Comparison of ENCODE assay signal across 25 cellular contexts in the genomic region with DNA sequence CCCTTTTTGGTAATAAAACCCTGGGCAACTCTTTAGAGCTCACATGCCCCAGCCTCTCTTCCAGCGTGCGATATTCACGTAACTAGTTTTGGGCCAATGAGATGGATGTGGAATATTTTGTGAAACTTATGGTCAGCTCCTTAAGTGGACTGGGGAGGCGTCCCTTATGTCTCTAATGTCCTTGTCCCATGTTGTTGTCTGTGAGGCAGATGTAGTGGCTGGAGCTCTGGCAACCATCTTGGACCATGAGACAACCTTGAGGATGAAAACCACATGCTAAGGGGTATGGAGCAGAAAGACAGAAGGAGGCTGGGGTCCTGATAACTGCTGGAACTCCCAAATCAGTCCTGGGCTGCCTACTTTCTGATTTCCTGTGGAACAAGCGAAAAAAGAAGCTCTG. TPM values are rescaled to one million over a fixed set of nuclear protein-coding genes. Genes with fewer than 3 reads are reported as not detected.
"Had no signal": no experiment of that assay in that cellular context is flagged by ENCODE, and none has a peak within 500 bp of the region (broad histone marks: within the 10 kb centered on the region; RNA-seq: fewer than 3 reads in every experiment).

No MANE protein-coding gene starts in this region.

- H3K4me1 ChIP-seq: heart right ventricle, left lung, lower lobe of right lung, parathyroid adenoma, right atrium auricular region, suprapubic skin, tibial artery, uterus had no signal

- H3K9me3 Mint-ChIP-seq: naive thymus-derived CD8-positive, alpha-beta T cell had no signal

- H3K36me3 ChIP-seq: heart right ventricle, left lung, lower lobe of right lung, right atrium auricular region, suprapubic skin, thoracic aorta, tibial artery, uterus had no signal

- H3K27me3 ChIP-seq: right atrium auricular region, uterus had no signal

- H3K9me3 ChIP-seq: left lung, lower lobe of right lung, right atrium auricular region, suprapubic skin, thoracic aorta, tibial artery, uterus had no signal

- H3K4me3 ChIP-seq: heart right ventricle, left lung, lower lobe of right lung, right atrium auricular region, skin epidermis, suprapubic skin, thoracic aorta, tibial artery, uterus had no signal

- H3K79me2 ChIP-seq: parathyroid adenoma had no signal

- H3K27ac Mint-ChIP-seq: naive thymus-derived CD8-positive, alpha-beta T cell; stimulated activated naive B cell treated with anti-CD40 and anti-IgM and Interleukin-4, amounts not matched to agents 10 μg/mL and 1 μg/mL and 100 μg/mL, for 72 hours had no signal

- H2AFZ ChIP-seq: parathyroid adenoma had no signal

- FAIRE-seq: kidney had no signal

- H3K27ac ChIP-seq: heart right ventricle, left lung, lower lobe of right lung, parathyroid adenoma, right atrium auricular region, skin epidermis, suprapubic skin, thoracic aorta, tibial artery, uterus had no signal

- DNase-seq: heart right ventricle; hippocampal formation; kidney; left colon; left lung; lower lobe of right lung; mammary epithelial cell; mesenchymal stem cell; naive thymus-derived CD8-positive, alpha-beta T cell; nucleus accumbens; stimulated activated CD4-positive, alpha-beta T cell treated with anti-CD3 and anti-CD28 coated beads, Interleukin-12 subunit alpha, Interleukin-12 subunit beta, amount 100 ng/mL, for 4 hours; stimulated activated CD4-positive, alpha-beta T cell treated with anti-CD3 and anti-CD28 coated beads, Interleukin-15, amount 100 ng/mL, for 24 hours; stimulated activated CD4-positive, alpha-beta T cell treated with anti-CD3 and anti-CD28 coated beads, Interleukin-2, amount 100 ng/mL, for 24 hours; stimulated activated CD4-positive, alpha-beta T cell treated with anti-CD3 and anti-CD28 coated beads, Interleukin-4, amount 100 ng/mL, for 1 hour; stimulated activated naive B cell treated with anti-CD40 and anti-IgM and Interleukin-4, amounts not matched to agents 10 μg/mL and 1 μg/mL and 100 μg/mL, for 72 hours; stimulated activated naive CD8-positive, alpha-beta T cell treated with anti-CD3 and anti-CD28 coated beads, Interleukin-15, Interleukin-2, amounts not matched to agents 100 U/mL and 50 U/mL, for 24 hours; tibial artery; trophoblast cell; uterus had no signal

- H3K4me3 Mint-ChIP-seq: naive thymus-derived CD8-positive, alpha-beta T cell; stimulated activated naive B cell treated with anti-CD40 and anti-IgM and Interleukin-4, amounts not matched to agents 10 μg/mL and 1 μg/mL and 100 μg/mL, for 72 hours had no signal

- H3K9ac ChIP-seq: parathyroid adenoma had no signal

- H3K4me1 Mint-ChIP-seq: naive thymus-derived CD8-positive, alpha-beta T cell; stimulated activated naive B cell treated with anti-CD40 and anti-IgM and Interleukin-4, amounts not matched to agents 10 μg/mL and 1 μg/mL and 100 μg/mL, for 72 hours had no signal

- H3K36me3 Mint-ChIP-seq: naive thymus-derived CD8-positive, alpha-beta T cell; stimulated activated naive B cell treated with anti-CD40 and anti-IgM and Interleukin-4, amounts not matched to agents 10 μg/mL and 1 μg/mL and 100 μg/mL, for 72 hours had no signal

- ATAC-seq: heart right ventricle; left colon; left lung; lower lobe of right lung; naive thymus-derived CD8-positive, alpha-beta T cell; sciatic nerve; stimulated activated naive B cell treated with anti-CD40 and anti-IgM and Interleukin-4, amounts not matched to agents 10 μg/mL and 1 μg/mL and 100 μg/mL, for 72 hours; stimulated activated naive CD8-positive, alpha-beta T cell treated with anti-CD3 and anti-CD28 coated beads, Interleukin-15, Interleukin-2, amounts not matched to agents 100 U/mL and 50 U/mL, for 24 hours had no signal

RNA-seq across cellular contexts. Expression of a gene that starts 31.4 kb away (rescaled TPM):
- total RNA-seq: naive thymus-derived CD8-positive, alpha-beta T cell had no signal
